ENCODE assay signal across 33 cellular contexts in the genomic region with DNA sequence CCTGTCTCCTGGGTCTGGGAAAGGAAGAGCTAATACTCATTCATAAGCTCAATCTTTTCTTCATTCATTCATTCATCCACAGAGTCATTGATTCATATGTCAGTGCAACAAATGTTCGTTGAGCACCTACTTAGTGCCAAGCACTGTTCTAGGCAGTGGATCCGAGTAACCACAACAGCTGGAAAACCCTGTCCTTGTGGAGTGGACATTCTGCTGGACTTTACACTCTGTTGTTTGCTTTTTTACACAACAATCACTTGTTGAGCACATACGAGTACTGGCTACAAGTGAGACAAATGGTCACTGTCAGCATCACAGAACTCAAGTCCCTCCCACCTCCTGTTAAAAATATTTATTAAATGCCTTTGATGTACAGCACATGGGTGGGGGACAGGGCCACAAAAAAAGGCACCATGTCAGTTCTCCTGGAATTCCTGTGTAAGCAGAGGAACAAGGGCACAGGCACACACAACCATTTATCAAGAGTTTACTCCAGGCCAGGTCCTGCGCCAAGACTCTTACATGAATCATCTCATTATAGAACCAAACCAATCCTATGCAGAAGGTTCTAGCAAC. TPM values are rescaled to one million over a fixed set of nuclear protein-coding genes. Genes with fewer than 3 reads are reported as not detected.
"Had no signal": no experiment of that assay in that cellular context is flagged by ENCODE, and none has a peak within 500 bp of the region (broad histone marks: within the 10 kb centered on the region; RNA-seq: fewer than 3 reads in every experiment).

No MANE protein-coding gene starts in this region.

- H3K9me3 ChIP-seq: body of pancreas, colonic mucosa, esophagus squamous epithelium, sigmoid colon had no signal

- H3K27me3 ChIP-seq: body of pancreas, colonic mucosa, esophagus squamous epithelium, sigmoid colon had no signal

- H3K4me3 ChIP-seq: body of pancreas, colonic mucosa, esophagus squamous epithelium, sigmoid colon had no signal

- H3K36me3 ChIP-seq: colonic mucosa, esophagus squamous epithelium, sigmoid colon had no signal

- H3K4me1 ChIP-seq: sigmoid colon had no signal

- ATAC-seq: activated CD8-positive, alpha-beta memory T cell treated with anti-CD3 and anti-CD28 coated beads, Interleukin-2, amount 10 ng/mL, durations not matched to agents 7 days and 5 days; activated CD8-positive, alpha-beta T cell treated with anti-CD3 and anti-CD28 coated beads for 36 hours; activated naive CD4-positive, alpha-beta T cell treated with anti-CD3 and anti-CD28 coated beads, Interleukin-2, amount 50 U/mL, for 72 hours; body of pancreas; natural killer cell treated with Interleukin-12 subunit alpha and Interleukin-12 subunit beta and Interleukin-15 and Interleukin-18, amount 100 ng/mL, for 72 hours; stimulated activated memory B cell treated with anti-CD40 and anti-IgM and Interleukin-4, amounts not matched to agents 10 μg/mL and 1 μg/mL and 100 μg/mL, for 72 hours; stimulated activated naive CD8-positive, alpha-beta T cell treated with anti-CD3 and anti-CD28 coated beads, Interleukin-15, amount 100 ng/mL, for 72 hours had no signal

- H3K27ac ChIP-seq: body of pancreas, epithelial cell of prostate, esophagus squamous epithelium, sigmoid colon, VCaP had no signal

- DNase-seq: activated CD4-positive, alpha-beta T cell treated with anti-CD3 and anti-CD28 coated beads, Interleukin-2, amount 10 ng/mL, durations not matched to agents 7 days and 5 days; activated CD4-positive, CD25-positive, alpha-beta regulatory T cell treated with anti-CD3 and anti-CD28 coated beads, Interleukin-2, amount 50 U/mL, for 72 hours; activated CD8-positive, alpha-beta memory T cell treated with anti-CD3 and anti-CD28 coated beads, Interleukin-2, amount 10 ng/mL, durations not matched to agents 7 days and 5 days; activated CD8-positive, alpha-beta T cell treated with anti-CD3 and anti-CD28 coated beads for 36 hours; activated T-cell treated with anti-CD3 and anti-CD28 coated beads, Interleukin-2, amount 50 U/mL, for 48 hours; cerebellar nuclear complex; colonic mucosa; effector CD8-positive, alpha-beta T cell; esophagus squamous epithelium; glutamatergic neuron; mesenchymal stem cell; retina; sigmoid colon; small intestine; stimulated activated CD4-positive, alpha-beta T cell treated with anti-CD3 and anti-CD28 coated beads, Interleukin-4, amount 100 ng/mL, for 4 hours; stimulated activated CD8-positive, alpha-beta memory T cell treated with anti-CD3 and anti-CD28 coated beads, Interleukin-4, amount 100 ng/mL, for 48 hours; stimulated activated naive CD8-positive, alpha-beta T cell treated with anti-CD3 and anti-CD28 coated beads, Interleukin-15, amount 100 ng/mL, for 72 hours; substantia nigra had no signal

- FAIRE-seq: endometrium, frontal cortex, islet of Langerhans, small intestine, TTC549 had no signal

RNA-seq across cellular contexts. Expression of gene TEKT5, which starts 46.9 kb away (rescaled TPM):
- total RNA-seq: activated CD4-positive, alpha-beta T cell treated with anti-CD3 and anti-CD28 coated beads, Interleukin-2, amount 10 ng/mL, durations not matched to agents 7 days and 5 days; activated naive CD4-positive, alpha-beta T cell treated with anti-CD3 and anti-CD28 coated beads, Interleukin-2, amount 50 U/mL, for 72 hours; activated T-helper 2 cell treated with anti-CD3 and anti-CD28 coated beads, Interferon-gamma antibody, Interleukin-2, Interleukin-4, amounts not matched to agents 10 μg/mL and 5 μg/mL and 100 μg/mL, durations not matched to agents 14 hours and 24 hours and 36 hours; body of pancreas; dermis microvascular lymphatic vessel endothelial cell; esophagus squamous epithelium; myocyte; omental fat pad; T-helper 1 cell treated with Interleukin-12 subunit alpha and Interleukin-12 subunit beta and Interleukin-4 antibody, amounts not matched to agents 30 ng/mL and 1 ng/mL, for 36 hours had no signal
